1 cellular context compared by ENCODE assay signal in the genomic region with DNA sequence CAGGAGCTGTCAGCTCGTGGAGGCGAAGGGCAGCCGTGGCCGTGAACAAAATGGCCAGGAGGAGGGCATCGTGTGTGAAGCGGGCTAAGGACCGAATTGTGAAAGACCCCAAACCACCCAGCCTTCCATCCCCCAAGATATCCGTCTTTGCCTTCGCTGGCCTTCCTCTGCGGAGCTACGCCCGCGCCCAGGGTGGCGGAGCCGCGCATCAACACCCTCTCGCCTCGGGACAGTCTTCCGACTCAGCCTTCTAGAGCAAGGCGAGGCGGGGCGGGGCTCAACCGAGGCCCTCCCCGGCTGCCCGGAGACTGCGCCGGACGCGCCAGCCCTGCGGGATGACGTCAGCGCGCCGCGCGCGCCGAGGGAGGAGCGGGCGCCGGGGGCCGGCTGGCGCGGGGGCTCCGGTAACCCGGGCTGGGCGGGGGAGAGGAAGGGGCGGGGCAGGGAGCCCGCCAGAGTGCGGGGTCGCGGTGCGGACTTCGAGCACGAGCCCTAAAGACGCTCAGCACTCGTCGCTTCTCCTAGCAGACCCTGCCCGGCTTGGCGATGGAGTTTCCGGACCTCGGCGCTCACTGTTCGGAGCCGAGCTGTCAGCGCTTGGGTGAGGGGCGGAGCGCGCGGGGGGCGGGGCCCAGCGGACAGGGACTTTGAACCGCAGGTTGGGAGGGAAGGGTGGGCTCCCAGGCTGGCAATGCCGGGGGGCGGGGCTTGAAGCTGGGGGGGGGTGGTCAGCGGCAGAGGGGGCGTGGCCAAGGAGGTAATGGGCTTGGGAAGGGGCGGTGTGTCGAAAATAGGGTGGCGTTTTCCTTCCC.
TF ChIP-seq lines count a peak whose summit lies in the region.

TSS of gene ZFAND2B (plus strand) at position 341 of the 812 bp plus-strand sequence. CDS start at position 547, 206 bp downstream.

TF ChIP-seq in K562, 482 proteins besides CTCF, POLR2A, EP300 and RAD21 (continued from another document and continues in another):
- TF ChIP-seq RBM22 (IDR thresholded peaks at IDR 0.05; ENCODE audit: low read depth, low read length, poor library complexity, severe bottlenecking) (peak; percentile 15), SIN3A (IDR thresholded peaks at IDR 0.05; ENCODE audit: borderline replicate concordance in 2 of 2, control insufficient read depth in 1 of 2, low read depth in 2 of 2, low read length in 2 of 2) (no peak), MEIS2 (IDR thresholded peaks at IDR 0.05; ENCODE audit: partially characterized antibody) (no peak), RFX7 (CRISPR knock-in tag; IDR thresholded peaks at IDR 0.05) (no peak), HCFC1 (IDR thresholded peaks at IDR 0.05; ENCODE audit: low read depth, low read length) (no peak), HMGN3 (IDR thresholded peaks at IDR 0.05; ENCODE audit: borderline replicate concordance, extremely low read depth, insufficient read length, low read depth, low read length) (peak; percentile 62), ILF3 (IDR thresholded peaks at IDR 0.05; ENCODE audit: borderline replicate concordance) (no peak), TFAP4 (CRISPR knock-in tag; IDR thresholded peaks at IDR 0.05; ENCODE audit: borderline replicate concordance) (peak; percentile 36; the same call in 1 of the 2 replicates), EZH2 (IDR thresholded peaks at IDR 0.05; ENCODE audit: borderline replicate concordance, low read depth, low read length) (no peak), ZNF512 (tag; IDR thresholded peaks at IDR 0.05) (no peak), JUND (IDR thresholded peaks at IDR 0.05; ENCODE audit: borderline replicate concordance, low read depth, low read length) (peak; percentile 71), JUND (tag; IDR thresholded peaks at IDR 0.05; ENCODE audit: borderline replicate concordance, low read depth, low read length) (no peak; the same call in 2 of the 3 replicates), POLR2AphosphoS5 (IDR thresholded peaks at IDR 0.05; ENCODE audit: control insufficient read depth, insufficient read depth, low read depth, low read length) (peak; percentile 83), ATF7 (IDR thresholded peaks at IDR 0.05) (peak; percentile 97), TRIM28 (IDR thresholded peaks at IDR 0.05) (0 out of 2 replicates have a peak, but pooled peaks have one; percentile 37), SRF (CRISPR knock-in tag; IDR thresholded peaks at IDR 0.05) (peak in 1 of 2 experiments; percentile 54; a peak in 1 of 4 replicates), RBFOX2 (IDR thresholded peaks at IDR 0.05; ENCODE audit: low read depth, low read length) (peak; percentile 91), MTA3 (IDR thresholded peaks at IDR 0.05; ENCODE audit: borderline replicate concordance) (no peak; the same call in 1 of the 2 replicates), SRSF3 (IDR thresholded peaks at IDR 0.05; ENCODE audit: insufficient read depth, low read length) (no peak), SRSF1 (IDR thresholded peaks at IDR 0.05; ENCODE audit: low read depth, low read length) (no peak), FOXK2 (conservative IDR thresholded peaks at IDR 0.05 in 1 of 2, IDR thresholded peaks at IDR 0.05 in 1 of 2; ENCODE audit: low read depth in 2 of 2) (peak in 1 of 2 experiments; percentile 53; a peak in 1 of 4 replicates)
- TF ChIP-seq, protein P1, sequence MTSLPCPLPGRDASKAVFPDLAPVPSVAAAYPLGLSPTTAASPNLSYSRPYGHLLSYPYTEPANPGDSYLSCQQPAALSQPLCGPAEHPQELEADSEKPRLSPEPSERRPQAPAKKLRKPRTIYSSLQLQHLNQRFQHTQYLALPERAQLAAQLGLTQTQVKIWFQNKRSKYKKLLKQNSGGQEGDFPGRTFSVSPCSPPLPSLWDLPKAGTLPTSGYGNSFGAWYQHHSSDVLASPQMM (CRISPR knock-in tag; IDR thresholded peaks at IDR 0.05) = no peak
- TF ChIP-seq, protein P2, sequence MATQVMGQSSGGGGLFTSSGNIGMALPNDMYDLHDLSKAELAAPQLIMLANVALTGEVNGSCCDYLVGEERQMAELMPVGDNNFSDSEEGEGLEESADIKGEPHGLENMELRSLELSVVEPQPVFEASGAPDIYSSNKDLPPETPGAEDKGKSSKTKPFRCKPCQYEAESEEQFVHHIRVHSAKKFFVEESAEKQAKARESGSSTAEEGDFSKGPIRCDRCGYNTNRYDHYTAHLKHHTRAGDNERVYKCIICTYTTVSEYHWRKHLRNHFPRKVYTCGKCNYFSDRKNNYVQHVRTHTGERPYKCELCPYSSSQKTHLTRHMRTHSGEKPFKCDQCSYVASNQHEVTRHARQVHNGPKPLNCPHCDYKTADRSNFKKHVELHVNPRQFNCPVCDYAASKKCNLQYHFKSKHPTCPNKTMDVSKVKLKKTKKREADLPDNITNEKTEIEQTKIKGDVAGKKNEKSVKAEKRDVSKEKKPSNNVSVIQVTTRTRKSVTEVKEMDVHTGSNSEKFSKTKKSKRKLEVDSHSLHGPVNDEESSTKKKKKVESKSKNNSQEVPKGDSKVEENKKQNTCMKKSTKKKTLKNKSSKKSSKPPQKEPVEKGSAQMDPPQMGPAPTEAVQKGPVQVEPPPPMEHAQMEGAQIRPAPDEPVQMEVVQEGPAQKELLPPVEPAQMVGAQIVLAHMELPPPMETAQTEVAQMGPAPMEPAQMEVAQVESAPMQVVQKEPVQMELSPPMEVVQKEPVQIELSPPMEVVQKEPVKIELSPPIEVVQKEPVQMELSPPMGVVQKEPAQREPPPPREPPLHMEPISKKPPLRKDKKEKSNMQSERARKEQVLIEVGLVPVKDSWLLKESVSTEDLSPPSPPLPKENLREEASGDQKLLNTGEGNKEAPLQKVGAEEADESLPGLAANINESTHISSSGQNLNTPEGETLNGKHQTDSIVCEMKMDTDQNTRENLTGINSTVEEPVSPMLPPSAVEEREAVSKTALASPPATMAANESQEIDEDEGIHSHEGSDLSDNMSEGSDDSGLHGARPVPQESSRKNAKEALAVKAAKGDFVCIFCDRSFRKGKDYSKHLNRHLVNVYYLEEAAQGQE (CRISPR knock-in tag; IDR thresholded peaks at IDR 0.05; ENCODE audit: low read depth) = peak; percentile 57; the same call in 1 of the 2 replicates
- TF ChIP-seq, protein P3, sequence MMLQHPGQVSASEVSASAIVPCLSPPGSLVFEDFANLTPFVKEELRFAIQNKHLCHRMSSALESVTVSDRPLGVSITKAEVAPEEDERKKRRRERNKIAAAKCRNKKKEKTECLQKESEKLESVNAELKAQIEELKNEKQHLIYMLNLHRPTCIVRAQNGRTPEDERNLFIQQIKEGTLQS (IDR thresholded peaks at IDR 0.05) = peak; percentile 76
- TF ChIP-seq, protein P3 (CRISPR knock-in tag; conservative IDR thresholded peaks at IDR 0.05) = no peak
- TF ChIP-seq, protein P4, sequence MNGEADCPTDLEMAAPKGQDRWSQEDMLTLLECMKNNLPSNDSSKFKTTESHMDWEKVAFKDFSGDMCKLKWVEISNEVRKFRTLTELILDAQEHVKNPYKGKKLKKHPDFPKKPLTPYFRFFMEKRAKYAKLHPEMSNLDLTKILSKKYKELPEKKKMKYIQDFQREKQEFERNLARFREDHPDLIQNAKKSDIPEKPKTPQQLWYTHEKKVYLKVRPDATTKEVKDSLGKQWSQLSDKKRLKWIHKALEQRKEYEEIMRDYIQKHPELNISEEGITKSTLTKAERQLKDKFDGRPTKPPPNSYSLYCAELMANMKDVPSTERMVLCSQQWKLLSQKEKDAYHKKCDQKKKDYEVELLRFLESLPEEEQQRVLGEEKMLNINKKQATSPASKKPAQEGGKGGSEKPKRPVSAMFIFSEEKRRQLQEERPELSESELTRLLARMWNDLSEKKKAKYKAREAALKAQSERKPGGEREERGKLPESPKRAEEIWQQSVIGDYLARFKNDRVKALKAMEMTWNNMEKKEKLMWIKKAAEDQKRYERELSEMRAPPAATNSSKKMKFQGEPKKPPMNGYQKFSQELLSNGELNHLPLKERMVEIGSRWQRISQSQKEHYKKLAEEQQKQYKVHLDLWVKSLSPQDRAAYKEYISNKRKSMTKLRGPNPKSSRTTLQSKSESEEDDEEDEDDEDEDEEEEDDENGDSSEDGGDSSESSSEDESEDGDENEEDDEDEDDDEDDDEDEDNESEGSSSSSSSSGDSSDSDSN (IDR thresholded peaks at IDR 0.05; ENCODE audit: borderline replicate concordance in 1 of 2, low read depth in 2 of 2, low read length in 2 of 2) = 0 out of 4 replicates have a peak, but pooled peaks have one; percentile 24 to 50
- TF ChIP-seq, protein P5, sequence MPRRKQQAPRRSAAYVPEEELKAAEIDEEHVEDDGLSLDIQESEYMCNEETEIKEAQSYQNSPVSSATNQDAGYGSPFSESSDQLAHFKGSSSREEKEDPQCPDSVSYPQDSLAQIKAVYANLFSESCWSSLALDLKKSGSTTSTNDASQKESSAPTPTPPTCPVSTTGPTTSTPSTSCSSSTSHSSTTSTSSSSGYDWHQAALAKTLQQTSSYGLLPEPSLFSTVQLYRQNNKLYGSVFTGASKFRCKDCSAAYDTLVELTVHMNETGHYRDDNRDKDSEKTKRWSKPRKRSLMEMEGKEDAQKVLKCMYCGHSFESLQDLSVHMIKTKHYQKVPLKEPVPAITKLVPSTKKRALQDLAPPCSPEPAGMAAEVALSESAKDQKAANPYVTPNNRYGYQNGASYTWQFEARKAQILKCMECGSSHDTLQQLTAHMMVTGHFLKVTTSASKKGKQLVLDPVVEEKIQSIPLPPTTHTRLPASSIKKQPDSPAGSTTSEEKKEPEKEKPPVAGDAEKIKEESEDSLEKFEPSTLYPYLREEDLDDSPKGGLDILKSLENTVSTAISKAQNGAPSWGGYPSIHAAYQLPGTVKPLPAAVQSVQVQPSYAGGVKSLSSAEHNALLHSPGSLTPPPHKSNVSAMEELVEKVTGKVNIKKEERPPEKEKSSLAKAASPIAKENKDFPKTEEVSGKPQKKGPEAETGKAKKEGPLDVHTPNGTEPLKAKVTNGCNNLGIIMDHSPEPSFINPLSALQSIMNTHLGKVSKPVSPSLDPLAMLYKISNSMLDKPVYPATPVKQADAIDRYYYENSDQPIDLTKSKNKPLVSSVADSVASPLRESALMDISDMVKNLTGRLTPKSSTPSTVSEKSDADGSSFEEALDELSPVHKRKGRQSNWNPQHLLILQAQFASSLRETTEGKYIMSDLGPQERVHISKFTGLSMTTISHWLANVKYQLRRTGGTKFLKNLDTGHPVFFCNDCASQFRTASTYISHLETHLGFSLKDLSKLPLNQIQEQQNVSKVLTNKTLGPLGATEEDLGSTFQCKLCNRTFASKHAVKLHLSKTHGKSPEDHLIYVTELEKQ (CRISPR knock-in tag; IDR thresholded peaks at IDR 0.05) = no peak
